13 cellular contexts compared by ENCODE assay signal in the genomic region with DNA sequence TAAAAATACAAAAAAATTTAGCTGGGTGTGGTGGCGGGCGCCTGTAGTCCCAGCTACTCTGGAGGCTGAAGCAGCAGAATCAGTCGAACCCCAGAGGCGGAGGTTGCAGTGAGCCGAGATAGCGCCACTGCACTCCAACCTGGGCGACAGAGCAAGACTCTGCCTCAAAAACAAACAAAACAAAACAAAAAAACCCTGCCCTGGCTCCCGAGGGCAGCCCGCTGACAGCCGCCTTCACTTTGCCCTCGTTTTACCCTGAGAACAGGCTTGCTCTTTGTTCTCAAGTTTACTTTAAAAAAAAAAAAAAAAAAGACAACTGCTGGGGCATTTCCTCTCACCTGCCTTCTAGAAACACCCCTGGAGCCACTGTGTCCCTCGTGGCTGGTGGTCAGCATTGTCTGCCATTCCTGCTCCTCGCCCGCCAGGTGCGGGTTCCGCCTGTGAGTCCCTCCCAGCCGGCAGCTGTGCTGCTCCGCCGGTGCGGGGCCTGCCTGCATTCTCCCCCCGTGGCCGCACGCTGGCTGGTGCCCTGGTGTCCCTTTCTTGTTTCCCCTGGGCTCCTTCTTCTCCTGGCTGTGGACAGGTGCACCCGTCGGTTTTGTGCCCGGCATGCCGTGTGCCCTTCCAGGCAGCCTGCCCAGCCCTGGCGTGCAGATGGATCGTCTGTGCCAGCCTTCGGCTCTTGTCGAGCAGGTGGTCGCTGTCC.
DNase-seq lines count a peak whose midpoint lies in the region; ATAC-seq and TF ChIP-seq lines count a peak whose summit lies in the region.
"Had no signal": no experiment of that assay in that cellular context is flagged by ENCODE, and none has a peak within 500 bp of the region (broad histone marks: within the 10 kb centered on the region; RNA-seq: fewer than 3 reads in every experiment).

No MANE protein-coding gene starts in this region.

- intact Hi-C loops in mammary epithelial cell (cut with micrococcal nuclease) = no loop called here

- 67% methylated on average over 26 of the region's 32 CpGs for WGBS in mammary epithelial cell (ENCODE audit: low coverage, missing lambda C conversion rate)

- no peaks in the 10 kb centered on the region for H3K4me1 ChIP-seq in mammary epithelial cell (ENCODE audit: insufficient read depth, low read length)

- DNase-seq in COLO829 (ENCODE audit: low spot score) (peak; percentile 42), NCI-H2029 (lab: John Stamatoyannopoulos, UW) (peak; percentile 63), midbrain (lab: John Stamatoyannopoulos, UW) (peak; percentile 16), H7 (no peak), mammary epithelial cell (no peak)
- no peak for DNase-seq in activated naive CD4-positive, alpha-beta T cell (lab: John Stamatoyannopoulos, UW)
- DNase-seq: activated effector memory CD4-positive, alpha-beta T cell treated with Interleukin-2 at 50 U/mL for 16 hours; NCI-H1048; stimulated activated naive CD4-positive, alpha-beta T cell had no signal

- H3K4me2 ChIP-seq in mammary epithelial cell (ENCODE audit: insufficient read depth, low read depth, low read length) = no peak overlapping the region

- peak overlapping the region; percentile 65 for H3K27ac ChIP-seq in angular gyrus (ENCODE audit: low read depth, low read length)
- no peak overlapping the region for H3K27ac ChIP-seq in mammary epithelial cell (ENCODE audit: insufficient read depth, low read depth, low read length)

- no peaks in the 10 kb centered on the region for H3K79me2 ChIP-seq in mammary epithelial cell (ENCODE audit: insufficient read depth, low read length)

- no peak for ATAC-seq in HG03097 (IDR thresholded peaks at IDR 0.05; ENCODE audit: low FRiP score, unreplicated experiment)
- ATAC-seq: HCT116, Panc1 had no signal

- CTCF ChIA-PET in mammary epithelial cell (lab: Charles Lee; ENCODE audit: low non-redundant PET) = no interaction called here

- H2AFZ ChIP-seq in mammary epithelial cell (ENCODE audit: low read depth, low read length) = no peak overlapping the region

- no peaks in the 10 kb centered on the region for H3K27me3 ChIP-seq in H7 (ENCODE audit: control insufficient read depth, insufficient read depth, low read length)
- H3K27me3 ChIP-seq in mammary epithelial cell (ENCODE audit: insufficient read depth, low read length) = no peaks in the 10 kb centered on the region

- no peak overlapping the region for H3K4me3 ChIP-seq in H7 (ENCODE audit: insufficient read depth, low read depth, low read length)
- H3K4me3 ChIP-seq in mammary epithelial cell (replicated peaks in 1 of 3; ENCODE audit: insufficient read depth in 1 of 3, low read depth in 2 of 3, low read length in 3 of 3) = no peak overlapping the region

- H3K36me3 ChIP-seq in H7 (replicated peaks; ENCODE audit: control insufficient read depth, insufficient read depth, low read length) (peaks cover 5% of the 10 kb centered on the region), mammary epithelial cell (ENCODE audit: insufficient read depth, low read length) (peaks cover 2% of the 10 kb centered on the region)

- TF ChIP-seq CTCF in mammary epithelial cell (conservative IDR thresholded peaks at IDR 0.05 in 1 of 2, IDR thresholded peaks at IDR 0.05 in 1 of 2; ENCODE audit: extremely low read depth in 1 of 2, insufficient read depth in 1 of 2, low read depth in 1 of 2, low read length in 2 of 2) = no peak

- no peak overlapping the region for H3K9ac ChIP-seq in mammary epithelial cell (ENCODE audit: insufficient read depth, low read length)

- in situ Hi-C loops in mammary epithelial cell (cut with MboI; ENCODE audit: low sequenced_read_pairs in 2 of 2) = no loop called here

- H4K20me1 ChIP-seq in mammary epithelial cell (ENCODE audit: insufficient read depth, low read length) = no peaks in the 10 kb centered on the region

- BruUV-seq in mammary epithelial cell (replicated peaks; lab: Mats Ljungman, UMichigan) = no TSS peak

- dilution Hi-C loops in mammary epithelial cell (cut with HindIII; ENCODE audit: low sequenced_read_pairs) = no loop called here

- H3K9me3 ChIP-seq in mammary epithelial cell (replicated peaks; ENCODE audit: insufficient read depth, low read length) = no peaks in the 10 kb centered on the region

Comparison
In these comparisons a context has a peak if more than half of its experiments do, and no peak if none do; other contexts are left out.
1. DNase-seq: peak in COLO829 (single experiment), NCI-H2029 (single experiment) and midbrain (single experiment); none in H7 (single experiment), activated naive CD4-positive, alpha-beta T cell (0 of 4) and mammary epithelial cell (single experiment).